In the genomic region with DNA sequence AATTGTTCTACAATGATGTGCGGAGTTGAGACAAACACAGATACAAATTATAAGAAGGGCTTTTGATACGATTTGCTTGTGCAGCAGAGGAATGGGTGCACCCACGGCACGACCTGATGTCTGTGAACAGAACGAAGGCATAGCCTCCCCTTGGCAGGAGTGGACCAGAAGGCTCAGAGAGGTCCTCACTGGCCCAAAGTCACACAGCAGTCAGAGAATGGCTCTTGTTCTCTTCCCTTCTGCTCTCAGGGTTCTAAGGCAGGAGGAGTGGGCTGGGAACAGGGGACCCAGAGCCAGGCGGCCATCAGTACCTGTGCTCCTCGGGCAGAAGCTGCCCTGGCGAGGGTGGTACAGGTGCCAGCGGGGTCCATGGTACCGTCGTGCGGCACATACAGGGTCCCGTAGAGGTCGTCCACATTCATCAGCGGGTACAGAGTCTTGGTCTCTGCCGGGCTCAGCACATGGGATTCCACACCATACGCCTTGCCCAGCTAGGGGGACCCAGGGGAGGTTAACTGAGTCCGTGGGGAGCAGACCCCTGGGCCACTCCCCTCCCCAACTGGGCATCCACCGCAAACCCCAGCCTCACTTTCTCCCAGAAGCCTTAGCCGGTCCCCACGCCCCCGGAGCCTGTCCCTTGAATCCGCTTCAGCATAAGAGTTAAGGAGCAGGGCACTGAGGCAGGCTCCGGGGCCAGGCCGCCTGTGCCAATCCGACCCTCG, we compare ENCODE assay signal across 15 cellular contexts. TPM values are rescaled to one million over a fixed set of nuclear protein-coding genes. Genes with fewer than 3 reads are reported as not detected.
DNase-seq lines count a peak whose midpoint lies in the region; ATAC-seq and TF ChIP-seq lines count a peak whose summit lies in the region.
"Had no signal": no experiment of that assay in that cellular context is flagged by ENCODE, and none has a peak within 500 bp of the region (broad histone marks: within the 10 kb centered on the region; RNA-seq: fewer than 3 reads in every experiment).

No MANE protein-coding gene starts in this region.

- H2BK15ac ChIP-seq in neuronal stem cell (ENCODE audit: low read length): no peak overlapping the region

- H3K4me2 ChIP-seq in neuronal stem cell (ENCODE audit: insufficient read depth, low read length, poor library complexity, severe bottlenecking): no peak overlapping the region

- H3K27me3 ChIP-seq in neuronal stem cell (ENCODE audit: control insufficient read depth in 3 of 3, insufficient read depth in 3 of 3, low read depth in 1 of 3, low read length in 3 of 3) (peaks cover 0 to 2% (median 0%) of the 10 kb centered on the region in 3 experiments), upper lobe of right lung (no peaks in the 10 kb centered on the region)
- H3K27me3 ChIP-seq: tibial nerve had no signal

- peaks cover 0 to 2% of the 10 kb centered on the region in 2 donors for H3K9me3 ChIP-seq in neuronal stem cell (replicated peaks in 1 of 2; ENCODE audit: control insufficient read depth in 2 of 2, insufficient read depth in 1 of 2, low read depth in 1 of 2, low read length in 2 of 2)
- H3K9me3 ChIP-seq in upper lobe of right lung: no peaks in the 10 kb centered on the region
- H3K9me3 ChIP-seq: tibial nerve had no signal

- H3K18ac ChIP-seq in neuronal stem cell (ENCODE audit: low read length): no peak overlapping the region

- no peak overlapping the region for H3K23ac ChIP-seq in neuronal stem cell (ENCODE audit: low read depth, low read length, poor library complexity)

- no peak overlapping the region for H3K14ac ChIP-seq in neuronal stem cell (ENCODE audit: low read length)

- no peak overlapping the region for H3K27ac ChIP-seq in neuronal stem cell (replicated peaks; ENCODE audit: low read length)
- H3K27ac ChIP-seq in upper lobe of right lung: no peak overlapping the region
- H3K27ac ChIP-seq: dorsolateral prefrontal cortex, skin epidermis, tibial nerve had no signal

- H3K27ac Mint-ChIP-seq in activated naive CD8-positive, alpha-beta T cell treated with anti-CD3 and anti-CD28 coated beads, Interleukin-2, amount 50 U/mL, for 24 hours: no peak overlapping the region
- H3K27ac Mint-ChIP-seq: H9 had no signal

- H2BK12ac ChIP-seq in neuronal stem cell (ENCODE audit: low read length): no peak overlapping the region

- H2AFZ ChIP-seq in neuronal stem cell (ENCODE audit: low read length): no peak overlapping the region

- no peak overlapping the region for H4K8ac ChIP-seq in neuronal stem cell (ENCODE audit: low read depth, low read length)

- H3K79me1 ChIP-seq in neuronal stem cell (ENCODE audit: low read depth, low read length): no peaks in the 10 kb centered on the region

- H3K4me3 Mint-ChIP-seq in activated naive CD8-positive, alpha-beta T cell treated with anti-CD3 and anti-CD28 coated beads, Interleukin-2, amount 50 U/mL, for 24 hours: no peak overlapping the region
- H3K4me3 Mint-ChIP-seq: H9 had no signal

- H3K4me3 ChIP-seq in neuronal stem cell (ENCODE audit: low read length in 2 of 2): no peak overlapping the region
- no peak overlapping the region for H3K4me3 ChIP-seq in upper lobe of right lung
- H3K4me3 ChIP-seq: dorsolateral prefrontal cortex, skin epidermis, tibial nerve had no signal

- H3K9ac ChIP-seq in neuronal stem cell (ENCODE audit: low read depth, low read length, poor library complexity): no peak overlapping the region

- WGBS in neuronal stem cell (ENCODE audit: extremely low coverage in 2 of 2, insufficient read length in 2 of 2, insufficient replicate concordance in 1 of 2), 2 donors: no CpG with 5 or more reads among the region's 27 CpGs

- H3K36me3 ChIP-seq in neuronal stem cell (replicated peaks in 1 of 2; ENCODE audit: control insufficient read depth in 2 of 2, insufficient read depth in 2 of 2, low read length in 2 of 2) (no peaks in the 10 kb centered on the region), upper lobe of right lung (no peaks in the 10 kb centered on the region)

- H3K4ac ChIP-seq in neuronal stem cell (ENCODE audit: low read length): no peak overlapping the region

- DNase-seq in Right ventricle myocardium superior (peak; percentile 39), left ventricle myocardium superior (no peak), epidermal melanocyte (ENCODE audit: insufficient read length, low spot score) (peak; percentile 10), neuronal stem cell (ENCODE audit: low spot score) (no peak), upper lobe of right lung (peak; percentile 60), putamen (ENCODE audit: low spot score) (no peak)
- DNase-seq in activated naive CD8-positive, alpha-beta T cell treated with anti-CD3 and anti-CD28 coated beads, Interleukin-2, amount 50 U/mL, for 24 hours: no peak
- DNase-seq: activated CD4-positive, CD25-positive, alpha-beta regulatory T cell; activated gamma-delta T cell treated with Interleukin-2 at 50 U/mL for 16 hours; T-helper 1 cell had no signal

- no peaks in the 10 kb centered on the region for H3K36me3 Mint-ChIP-seq in activated naive CD8-positive, alpha-beta T cell treated with anti-CD3 and anti-CD28 coated beads, Interleukin-2, amount 50 U/mL, for 24 hours (ENCODE audit: low read depth)

- H3K4me1 ChIP-seq in neuronal stem cell (ENCODE audit: control insufficient read depth in 2 of 2, insufficient read depth in 1 of 2, low read depth in 1 of 2, low read length in 2 of 2) (peaks cover 2 to 4% of the 10 kb centered on the region in 2 donors), upper lobe of right lung (no peaks in the 10 kb centered on the region)

- TF ChIP-seq CTCF in upper lobe of right lung (IDR thresholded peaks at IDR 0.05): no peak

- peak overlapping the region; percentile 5 for H2AK5ac ChIP-seq in neuronal stem cell (ENCODE audit: low read depth, low read length)

- peaks cover 10% of the 10 kb centered on the region for H3K4me1 Mint-ChIP-seq in activated naive CD8-positive, alpha-beta T cell treated with anti-CD3 and anti-CD28 coated beads, Interleukin-2, amount 50 U/mL, for 24 hours

- intact Hi-C loops in Right ventricle myocardium superior (cut with DNase I) (no loop called here), left ventricle myocardium superior (cut with micrococcal nuclease) (no loop called here), upper lobe of right lung (cut with DNase I) (no loop called here)

- peaks cover 5% of the 10 kb centered on the region for H3K27me3 Mint-ChIP-seq in activated naive CD8-positive, alpha-beta T cell treated with anti-CD3 and anti-CD28 coated beads, Interleukin-2, amount 50 U/mL, for 24 hours

- ATAC-seq in Right ventricle myocardium superior (ENCODE audit: poor library complexity): no peak
- no peak for ATAC-seq in left ventricle myocardium superior
- ATAC-seq in upper lobe of right lung: no peak
- no peak for ATAC-seq in activated naive CD8-positive, alpha-beta T cell treated with anti-CD3 and anti-CD28 coated beads, Interleukin-2, amount 50 U/mL, for 24 hours
- no peak for ATAC-seq in GM19463 (IDR thresholded peaks at IDR 0.05; ENCODE audit: unreplicated experiment)

- H3K9me3 Mint-ChIP-seq in activated naive CD8-positive, alpha-beta T cell treated with anti-CD3 and anti-CD28 coated beads, Interleukin-2, amount 50 U/mL, for 24 hours: no peaks in the 10 kb centered on the region
- H3K9me3 Mint-ChIP-seq: H9 had no signal

- H4K91ac ChIP-seq in neuronal stem cell (ENCODE audit: low read depth, low read length, poor library complexity): no peak overlapping the region

- no peak overlapping the region for H2BK120ac ChIP-seq in neuronal stem cell (ENCODE audit: low read depth, low read length)

- H2BK5ac ChIP-seq in neuronal stem cell (ENCODE audit: low read length): no peak overlapping the region

RNA-seq across cellular contexts. Expression of a gene that starts 7.0 kb away (rescaled TPM):
- total RNA-seq in Right ventricle myocardium superior: 0.94 TPM
- 0.64 TPM for total RNA-seq in left ventricle myocardium superior
- polyA plus RNA-seq in neuronal stem cell (2013, experiment 1 of 2): 3.8 TPM
- polyA plus RNA-seq in neuronal stem cell (2013, experiment 2 of 2): 3.7 TPM
- total RNA-seq in upper lobe of right lung: 6.8 TPM

Comparison
In these comparisons a context has a peak if more than half of its experiments do, and no peak if none do; other contexts are left out.
1. DNase-seq: peak in Right ventricle myocardium superior (single experiment), epidermal melanocyte (single experiment) and upper lobe of right lung (single experiment); none in left ventricle myocardium superior (single experiment), neuronal stem cell (single experiment), putamen (single experiment) and activated naive CD8-positive, alpha-beta T cell treated with anti-CD3 and anti-CD28 coated beads, Interleukin-2, amount 50 U/mL, for 24 hours (single experiment).